Comparison of ENCODE assay signal across 8 cellular contexts in the genomic region with DNA sequence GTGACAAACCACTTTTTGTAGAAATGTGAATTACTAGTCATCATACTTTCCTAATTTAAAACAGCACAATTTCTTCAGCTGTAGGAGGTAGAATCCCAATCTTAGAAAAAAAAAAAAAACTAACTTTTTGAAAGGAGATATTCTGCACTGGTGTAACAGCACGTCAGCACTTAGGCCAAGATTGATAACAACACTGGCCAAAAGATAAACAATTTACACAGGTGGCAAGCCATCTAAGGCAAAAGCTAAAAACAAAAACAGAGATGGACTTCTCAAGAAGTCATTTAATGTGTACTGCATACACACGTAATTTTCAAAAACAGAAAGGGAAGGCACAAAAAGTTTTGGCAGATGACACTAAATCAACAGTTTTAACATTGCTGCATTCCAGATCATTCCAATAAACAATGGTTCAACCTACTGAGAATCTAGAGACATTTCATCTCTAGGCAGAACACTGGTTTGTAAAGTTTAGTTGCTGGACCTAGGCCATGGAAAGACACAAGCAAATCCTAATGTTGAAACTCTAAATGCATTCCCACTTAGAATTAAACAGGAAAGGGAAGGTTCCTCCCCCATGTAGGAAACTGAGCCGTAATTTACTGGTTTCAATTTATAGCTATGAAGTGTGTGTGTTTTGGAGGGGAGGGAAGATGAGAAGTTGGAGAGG. TPM values are rescaled to one million over a fixed set of nuclear protein-coding genes. Genes with fewer than 3 reads are reported as not detected.
DNase-seq lines count a peak whose midpoint lies in the region; ATAC-seq, FAIRE-seq and TF ChIP-seq lines count a peak whose summit lies in the region.

No MANE protein-coding gene starts in this region.

- H3K4me1 ChIP-seq in esophagus squamous epithelium (peaks cover 12 to 80% (median 30%) of the 10 kb centered on the region in 3 donors), rectal smooth muscle tissue (ENCODE audit: control insufficient read depth, insufficient read depth, low read length) (peaks cover 7% of the 10 kb centered on the region)

- 2 to 6% methylated on average over 3 of the region's 3 CpGs for WGBS in esophagus squamous epithelium, 2 donors

- ATAC-seq in GM18498 (IDR thresholded peaks at IDR 0.05; ENCODE audit: unreplicated experiment) (no peak), HG02973 (IDR thresholded peaks at IDR 0.05; ENCODE audit: unreplicated experiment) (no peak), GM18870 (IDR thresholded peaks at IDR 0.05; ENCODE audit: unreplicated experiment) (no peak)

- H3K9me3 ChIP-seq in esophagus squamous epithelium = no peaks in the 10 kb centered on the region

- DNase-seq in GM19239 (ENCODE audit: insufficient read length, low spot score) (no peak), RPMI7951 (ENCODE audit: low read depth) (peak; percentile 9), esophagus squamous epithelium (lab: John Stamatoyannopoulos, UW) (no peak), globus pallidus (ENCODE audit: low spot score) (no peak)

- H3K27me3 ChIP-seq in esophagus squamous epithelium = no peaks in the 10 kb centered on the region
- H3K27me3 ChIP-seq in rectal smooth muscle tissue (ENCODE audit: control insufficient read depth, insufficient read depth, low read length) = no peaks in the 10 kb centered on the region

- no peak for TF ChIP-seq POLR2A in esophagus squamous epithelium (IDR thresholded peaks at IDR 0.05)

- H3K27ac ChIP-seq in esophagus squamous epithelium (peak overlapping the region; percentile 93 to 98 (median 96)), rectal smooth muscle tissue (ENCODE audit: low read depth, low read length) (peak overlapping the region; percentile 89)

- FAIRE-seq in GM19239 (lab: Jason Lieb, UNC) = peak; percentile 66

- no peak for TF ChIP-seq CTCF in esophagus squamous epithelium (IDR thresholded peaks at IDR 0.05)

- H3K9ac ChIP-seq in rectal smooth muscle tissue (ENCODE audit: low read length) = no peak overlapping the region

- H3K36me3 ChIP-seq in esophagus squamous epithelium (peaks cover 0 to 9% (median 0%) of the 10 kb centered on the region in 3 donors), rectal smooth muscle tissue (ENCODE audit: control insufficient read depth, insufficient read depth, low read length) (no peaks in the 10 kb centered on the region)

- H3K4me3 ChIP-seq in esophagus squamous epithelium (peak overlapping the region; percentile 65 to 97 (median 83)), rectal smooth muscle tissue (ENCODE audit: low read length) (peak overlapping the region; percentile 85)

- intact Hi-C loops in esophagus squamous epithelium (cut with DNase I) = no loop called here

RNA-seq across cellular contexts. Expression of a gene that starts 1.4 kb away (rescaled TPM):
- 8.2 and 9.4 TPM in 2 replicates for total RNA-seq in RPMI7951 (2014; rRNA removed; shearing (Covaris generic))
- 100 to 1,000 TPM in 2 of 4 donors, 10 to 100 TPM in 2; 71.0 to 121 (median 105) TPM for total RNA-seq in esophagus squamous epithelium
